ENCODE assay signal across 7 cellular contexts in the genomic region with DNA sequence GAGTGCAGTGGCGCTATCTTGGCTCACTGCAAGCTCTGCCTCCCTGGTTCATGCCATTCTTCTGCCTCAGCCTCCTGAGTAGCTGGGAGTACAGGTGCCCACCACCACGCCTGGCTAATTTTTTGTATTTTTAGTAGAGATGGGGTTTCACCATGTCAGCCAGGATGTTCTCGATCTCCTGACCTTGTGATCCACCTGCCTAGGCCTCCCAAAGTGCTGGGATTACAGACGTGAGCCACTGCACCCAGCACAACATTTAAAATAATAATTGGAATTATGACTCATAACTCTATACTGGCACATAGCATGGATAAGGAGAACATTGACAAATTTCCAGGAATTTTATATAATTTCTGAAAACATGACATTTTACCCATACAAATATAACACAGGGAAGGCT. TPM values are rescaled to one million over a fixed set of nuclear protein-coding genes. Genes with fewer than 3 reads are reported as not detected.
"Had no signal": no experiment of that assay in that cellular context is flagged by ENCODE, and none has a peak within 500 bp of the region (broad histone marks: within the 10 kb centered on the region; RNA-seq: fewer than 3 reads in every experiment).

No MANE protein-coding gene starts in this region.

RNA-seq across cellular contexts. Expression of gene DBET, which starts 54.2 kb away (rescaled TPM):
- total RNA-seq: K562, M059J, PC-3, Peyer's patch, Right ventricle myocardium superior, SJSA1 had no signal
- polyA plus RNA-seq: K562, SK-N-SH had no signal

RNA-seq across cellular contexts. Expression of gene DUX4, which starts 55.1 kb away (rescaled TPM):
- total RNA-seq: K562, M059J, PC-3, Peyer's patch, Right ventricle myocardium superior, SJSA1 had no signal
- polyA plus RNA-seq: K562, SK-N-SH had no signal
